8 cellular contexts compared by ENCODE assay signal in the genomic region with DNA sequence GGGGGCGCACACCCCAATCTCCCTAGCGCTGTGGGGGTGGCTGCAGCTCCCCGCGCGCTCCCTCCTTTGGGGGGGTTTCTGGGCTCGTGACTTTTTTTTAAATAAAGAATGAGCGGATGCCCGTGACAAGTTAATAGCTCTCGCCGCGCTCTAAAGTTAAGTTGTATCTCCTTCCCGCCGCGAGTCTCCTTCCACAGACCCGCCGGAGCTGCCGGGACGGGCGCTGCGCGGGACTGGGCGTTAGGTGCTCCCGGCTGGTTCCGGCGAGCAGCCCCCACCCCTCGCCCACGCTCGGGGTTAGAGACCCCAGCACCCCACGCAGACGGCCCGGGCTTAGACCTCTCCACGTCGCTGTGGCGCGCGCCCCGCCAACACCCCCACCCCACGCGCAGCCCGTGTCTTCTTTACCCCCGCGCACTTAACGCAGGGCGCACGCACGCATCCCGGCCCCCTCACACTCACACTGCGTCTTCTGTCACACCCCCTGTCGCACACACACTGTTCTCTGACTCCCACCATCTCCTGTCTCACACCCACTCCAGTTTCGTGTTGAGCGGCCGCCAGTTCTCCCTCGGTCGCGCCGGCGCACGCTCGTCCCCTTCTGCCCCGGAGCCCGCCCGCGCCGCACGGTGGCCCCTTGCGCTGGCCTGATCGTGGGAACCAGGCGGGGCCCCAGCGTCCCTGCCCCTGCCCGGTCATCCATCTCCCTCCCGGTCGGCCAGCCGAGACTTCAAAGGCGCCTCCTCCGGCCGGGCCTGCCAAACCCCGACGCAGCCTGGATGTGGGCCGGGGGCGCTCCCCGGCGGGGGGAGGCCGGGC.
DNase-seq lines count a peak whose midpoint lies in the region; ATAC-seq, FAIRE-seq and TF ChIP-seq lines count a peak whose summit lies in the region.

No MANE protein-coding gene starts in this region.

- H3K4me3 ChIP-seq in HFF-Myc (replicated peaks; ENCODE audit: low read depth, low read length) (peak overlapping the region; percentile 67), endothelial cell of umbilical vein (replicated peaks in 1 of 3; ENCODE audit: insufficient read depth in 1 of 3, low read depth in 1 of 3, low read length in 3 of 3) (peak overlapping the region; percentile 73 to 89 (median 81)), mesodermal cell (ENCODE audit: extremely low read depth, insufficient read depth, low read length, poor library complexity, severe bottlenecking) (peak overlapping the region; percentile 76), thoracic aorta (peak overlapping the region; percentile 64)

- dilution Hi-C loops in endothelial cell of umbilical vein (cut with MboI; ENCODE audit: extremely low pct_ligation_motif_present, low sequenced_read_pairs), result no loop called here

- no peaks in the 10 kb centered on the region for H3K36me3 Mint-ChIP-seq in CD4-positive, alpha-beta T cell (ENCODE audit: low read depth)
- peaks cover 8% of the 10 kb centered on the region for H3K36me3 Mint-ChIP-seq in WTC11

- POLR2A ChIA-PET in CD4-positive, alpha-beta T cell (lab: Charles Lee), result no interaction called here
- POLR2A ChIA-PET in WTC11 (lab: Charles Lee), result interaction anchor here (1.0 to 1.6 kb wide), 8 partner anchors 13 to 136 kb away, joined by 3 to 7 read pairs (median 3); partner anchors contain the start of gene HMGA2
- POLR2A ChIA-PET in endothelial cell of umbilical vein (lab: Charles Lee), result interaction anchor here (0.6 to 0.7 kb wide), 2 partner anchors 11 to 17 kb away, joined by 4 to 5 read pairs; no protein-coding TSS in a partner anchor

- H3K79me2 ChIP-seq in endothelial cell of umbilical vein (ENCODE audit: control insufficient read depth, insufficient read depth, low read length), result no peaks in the 10 kb centered on the region

- no peaks in the 10 kb centered on the region for H3K9me1 ChIP-seq in endothelial cell of umbilical vein (replicated peaks; ENCODE audit: control insufficient read depth, extremely low read depth, insufficient read depth, low read length)

- H3K4me1 Mint-ChIP-seq in CD4-positive, alpha-beta T cell (ENCODE audit: low read depth), result peaks cover 14% of the 10 kb centered on the region
- peaks cover 41% of the 10 kb centered on the region for H3K4me1 Mint-ChIP-seq in WTC11

- H3K27ac Mint-ChIP-seq in CD4-positive, alpha-beta T cell, result no peak overlapping the region
- peak overlapping the region; percentile 84 for H3K27ac Mint-ChIP-seq in WTC11

- FAIRE-seq in endothelial cell of umbilical vein (lab: Jason Lieb, UNC), result peak; percentile 37

- peak in 1 of 10 experiments; percentile 1 for DNase-seq in CD4-positive, alpha-beta T cell
- DNase-seq in HFF-Myc (ENCODE audit: extremely low read depth, low read depth) (no peak), WTC11 (ENCODE audit: low spot score) (peak; percentile 78), endothelial cell of umbilical vein (ENCODE audit: low read depth, low spot score) (peak; percentile 53), thoracic aorta (ENCODE audit: low spot score) (no peak), NCI-H510A treated with DMSO at 0.1 percent for 48 hours (lab: John Stamatoyannopoulos, UW) (no peak), DMS153 treated with DMSO at 0.1 percent for 48 hours (lab: John Stamatoyannopoulos, UW; ENCODE audit: unreplicated experiment) (no peak)

- H3K9ac ChIP-seq in endothelial cell of umbilical vein (replicated peaks; ENCODE audit: extremely low read depth, insufficient read depth, low read length), result peak overlapping the region; percentile 91

- intact Hi-C loops in CD4-positive, alpha-beta T cell (cut with DNase I, micrococcal nuclease), result no loop called here
- intact Hi-C loops in endothelial cell of umbilical vein (cut with micrococcal nuclease), result loop anchor here (1.0 to 5.0 kb wide), 8 partner anchors 37 to 429 kb away; partner anchors contain the start of gene HMGA2

- no peak for TF ChIP-seq CTCF in CD4-positive, alpha-beta T cell (IDR thresholded peaks at IDR 0.05)
- TF ChIP-seq CTCF in HFF-Myc (IDR thresholded peaks at IDR 0.05; ENCODE audit: low read depth, low read length, missing control alignments), result no peak
- no peak for TF ChIP-seq CTCF in WTC11 (IDR thresholded peaks at IDR 0.05)
- TF ChIP-seq CTCF in endothelial cell of umbilical vein (IDR thresholded peaks at IDR 0.05; ENCODE audit: extremely low read depth in 1 of 2, insufficient read depth in 1 of 2, low read depth in 1 of 2, low read length in 2 of 2), result no peak
- TF ChIP-seq CTCF in thoracic aorta (IDR thresholded peaks at IDR 0.05), result no peak

- TF ChIP-seq POLR2A in endothelial cell of umbilical vein (IDR thresholded peaks at IDR 0.05; ENCODE audit: low read depth, low read length), result no peak

- no peaks in the 10 kb centered on the region for H3K9me3 Mint-ChIP-seq in CD4-positive, alpha-beta T cell
- H3K9me3 Mint-ChIP-seq in WTC11, result peaks cover 7% of the 10 kb centered on the region; the same call in 1 of the 2 replicates

- ATAC-seq in CD4-positive, alpha-beta T cell (ENCODE audit: poor library complexity), result peak; percentile 31
- ATAC-seq in WTC11 (peak; percentile 64), thoracic aorta (ENCODE audit: insufficient number of reproducible peaks, low FRiP score, low read depth) (no peak)

- 0% methylated on average over 51 to 70 of the region's 83 CpGs for WGBS in mesodermal cell (ENCODE audit: insufficient coverage in 2 of 2), 2 experiments

- H3K4me3 Mint-ChIP-seq in CD4-positive, alpha-beta T cell, result peak overlapping the region; percentile 85
- peak overlapping the region; percentile 89 for H3K4me3 Mint-ChIP-seq in WTC11

- peaks cover 5% of the 10 kb centered on the region for H3K4me1 ChIP-seq in endothelial cell of umbilical vein (ENCODE audit: control insufficient read depth, extremely low read depth, insufficient read depth, low read length)
- H3K4me1 ChIP-seq in mesodermal cell (ENCODE audit: control insufficient read depth, insufficient read depth, low read length, poor library complexity, severe bottlenecking), result peaks cover 8% of the 10 kb centered on the region
- peaks cover 8 to 11% of the 10 kb centered on the region in 2 donors for H3K4me1 ChIP-seq in thoracic aorta (ENCODE audit: control insufficient read depth in 1 of 2, low read depth in 2 of 2)

- H4K20me1 ChIP-seq in endothelial cell of umbilical vein (replicated peaks; ENCODE audit: control insufficient read depth, extremely low read depth, insufficient read depth, low read length), result no peaks in the 10 kb centered on the region

- CTCF ChIA-PET in CD4-positive, alpha-beta T cell (lab: Charles Lee), result no interaction called here
- CTCF ChIA-PET in WTC11 (lab: Charles Lee), result interaction anchor here (0.8 to 2.0 kb wide), 8 partner anchors 13 to 185 kb away, joined by 3 to 13 read pairs (median 4); no protein-coding TSS in a partner anchor
- CTCF ChIA-PET in endothelial cell of umbilical vein (lab: Charles Lee), result interaction anchor here (0.9 to 3.1 kb wide), 14 partner anchors 10 to 427 kb away, joined by 3 to 23 read pairs (median 4); no protein-coding TSS in a partner anchor

- peak overlapping the region; percentile 100 for H2AFZ ChIP-seq in endothelial cell of umbilical vein (ENCODE audit: low read depth, low read length)

- peaks cover 36% of the 10 kb centered on the region for H3K27me3 Mint-ChIP-seq in CD4-positive, alpha-beta T cell
- peaks cover 15% of the 10 kb centered on the region for H3K27me3 Mint-ChIP-seq in WTC11 (ENCODE audit: low read depth)

- no peaks in the 10 kb centered on the region for H3K36me3 ChIP-seq in endothelial cell of umbilical vein (ENCODE audit: control insufficient read depth in 2 of 2, extremely low read depth in 1 of 2, insufficient read depth in 2 of 2, low read length in 2 of 2)
- H3K36me3 ChIP-seq in mesodermal cell (ENCODE audit: control insufficient read depth, insufficient read depth, low read length), result no peaks in the 10 kb centered on the region
- H3K36me3 ChIP-seq in thoracic aorta, result no peaks in the 10 kb centered on the region

- peaks cover 4% of the 10 kb centered on the region for H3K27me3 ChIP-seq in CD4-positive, alpha-beta T cell (ENCODE audit: control insufficient read depth, insufficient read depth, low read length)
- H3K27me3 ChIP-seq in endothelial cell of umbilical vein (ENCODE audit: control insufficient read depth in 2 of 2, insufficient read depth in 2 of 2, low read length in 2 of 2), result no peaks in the 10 kb centered on the region
- H3K27me3 ChIP-seq in thoracic aorta (replicated peaks; ENCODE audit: insufficient read depth), result no peaks in the 10 kb centered on the region

- H3K27ac ChIP-seq in CD4-positive, alpha-beta T cell (ENCODE audit: low read depth, low read length), result no peak overlapping the region
- H3K27ac ChIP-seq in endothelial cell of umbilical vein (ENCODE audit: insufficient read depth, low read depth, low read length) (peak overlapping the region; percentile 77), mesodermal cell (ENCODE audit: low read depth, low read length, severe bottlenecking) (peak overlapping the region; percentile 92), thoracic aorta (no peak overlapping the region)

- H3K4me2 ChIP-seq in endothelial cell of umbilical vein (ENCODE audit: insufficient read depth, low read length), result peak overlapping the region; percentile 86

- BruUV-seq in endothelial cell of umbilical vein (replicated peaks; lab: Mats Ljungman, UMichigan), result TSS peak; percentile 52

- no peaks in the 10 kb centered on the region for H3K9me3 ChIP-seq in CD4-positive, alpha-beta T cell (ENCODE audit: control insufficient read depth, low read length)
- H3K9me3 ChIP-seq in endothelial cell of umbilical vein (replicated peaks; ENCODE audit: control insufficient read depth, insufficient read depth, low read length) (no peaks in the 10 kb centered on the region), mesodermal cell (ENCODE audit: control insufficient read depth, low read length) (no peaks in the 10 kb centered on the region), thoracic aorta (no peaks in the 10 kb centered on the region)

TF ChIP-seq in endothelial cell of umbilical vein, 7 proteins besides CTCF, POLR2A, EP300 and RAD21:
- TF ChIP-seq EZH2 (IDR thresholded peaks at IDR 0.05; ENCODE audit: borderline replicate concordance, low read depth, low read length, severe bottlenecking) (no peak), POLR2AphosphoS5 (IDR thresholded peaks at IDR 0.05; ENCODE audit: insufficient read depth, low read depth, low read length) (peak; percentile 29)

Comparison
In these comparisons a context has a peak if more than half of its experiments do, and no peak if none do; other contexts are left out.
1. DNase-seq: peak in WTC11 (single experiment) and endothelial cell of umbilical vein (single experiment); none in HFF-Myc (single experiment), thoracic aorta (single experiment), NCI-H510A treated with DMSO at 0.1 percent for 48 hours (single experiment) and DMS153 treated with DMSO at 0.1 percent for 48 hours (single experiment).
2. H3K27ac ChIP-seq: peak in endothelial cell of umbilical vein (single experiment) and mesodermal cell (single experiment); none in CD4-positive, alpha-beta T cell (single experiment) and thoracic aorta (0 of 2).
3. Peak in every context shown above with its lines, with median percentiles within 50 percentile points of each other: H3K4me3 ChIP-seq.